In genomic region chr10:63455507-63455906, GRCh38 we compare ENCODE assay signal across 21 cellular contexts.
"Had no signal": no experiment of that assay in that cellular context is flagged by ENCODE, and none has a peak within 500 bp of the region (broad histone marks: within the 10 kb centered on the region; RNA-seq: fewer than 3 reads in every experiment).

No MANE protein-coding gene starts in this region.

- H3K27me3 Mint-ChIP-seq: activated CD4-positive, alpha-beta T cell treated with anti-CD3 and anti-CD28 coated beads for 36 hours; central memory CD8-positive, alpha-beta T cell; naive B cell had no signal

- H3K4me3 Mint-ChIP-seq: activated CD4-positive, alpha-beta T cell treated with anti-CD3 and anti-CD28 coated beads for 36 hours; activated naive CD4-positive, alpha-beta T cell treated with anti-CD3 and anti-CD28 coated beads for 36 hours; central memory CD8-positive, alpha-beta T cell; naive B cell had no signal

- H3K9me3 Mint-ChIP-seq: activated naive CD4-positive, alpha-beta T cell treated with anti-CD3 and anti-CD28 coated beads for 36 hours; central memory CD8-positive, alpha-beta T cell had no signal

- DNase-seq: activated CD4-positive, alpha-beta T cell treated with anti-CD3 and anti-CD28 coated beads for 36 hours; activated CD4-positive, CD25-positive, alpha-beta regulatory T cell; activated effector memory CD4-positive, alpha-beta T cell treated with Interleukin-2 at 50 U/mL for 16 hours; activated naive CD4-positive, alpha-beta T cell treated with anti-CD3 and anti-CD28 coated beads for 36 hours; amygdala; dermis blood vessel endothelial cell; effector CD4-positive, alpha-beta T cell; foreskin keratinocyte; heart right ventricle; left lung; lower lobe of right lung; mesendoderm; naive B cell; right cardiac atrium; stimulated activated CD4-positive, alpha-beta T cell treated with anti-CD3 and anti-CD28 coated beads, Interleukin-4, amount 100 ng/mL, for 1 hour; stimulated activated naive CD8-positive, alpha-beta T cell treated with anti-CD3 and anti-CD28 coated beads, Interleukin-15, Interleukin-2, amounts not matched to agents 100 U/mL and 50 U/mL, for 24 hours; T-helper 1 cell; testis; transverse colon had no signal

- ATAC-seq: activated CD4-positive, alpha-beta T cell treated with anti-CD3 and anti-CD28 coated beads for 36 hours; foreskin keratinocyte; heart right ventricle; left lung; lower lobe of right lung; right cardiac atrium; stimulated activated naive CD8-positive, alpha-beta T cell treated with anti-CD3 and anti-CD28 coated beads, Interleukin-15, Interleukin-2, amounts not matched to agents 100 U/mL and 50 U/mL, for 24 hours had no signal

- FAIRE-seq: colon had no signal

- H3K27ac Mint-ChIP-seq: activated CD4-positive, alpha-beta T cell treated with anti-CD3 and anti-CD28 coated beads for 36 hours; activated naive CD4-positive, alpha-beta T cell treated with anti-CD3 and anti-CD28 coated beads for 36 hours; naive B cell had no signal
